12 cellular contexts compared by ENCODE assay signal in the genomic region with DNA sequence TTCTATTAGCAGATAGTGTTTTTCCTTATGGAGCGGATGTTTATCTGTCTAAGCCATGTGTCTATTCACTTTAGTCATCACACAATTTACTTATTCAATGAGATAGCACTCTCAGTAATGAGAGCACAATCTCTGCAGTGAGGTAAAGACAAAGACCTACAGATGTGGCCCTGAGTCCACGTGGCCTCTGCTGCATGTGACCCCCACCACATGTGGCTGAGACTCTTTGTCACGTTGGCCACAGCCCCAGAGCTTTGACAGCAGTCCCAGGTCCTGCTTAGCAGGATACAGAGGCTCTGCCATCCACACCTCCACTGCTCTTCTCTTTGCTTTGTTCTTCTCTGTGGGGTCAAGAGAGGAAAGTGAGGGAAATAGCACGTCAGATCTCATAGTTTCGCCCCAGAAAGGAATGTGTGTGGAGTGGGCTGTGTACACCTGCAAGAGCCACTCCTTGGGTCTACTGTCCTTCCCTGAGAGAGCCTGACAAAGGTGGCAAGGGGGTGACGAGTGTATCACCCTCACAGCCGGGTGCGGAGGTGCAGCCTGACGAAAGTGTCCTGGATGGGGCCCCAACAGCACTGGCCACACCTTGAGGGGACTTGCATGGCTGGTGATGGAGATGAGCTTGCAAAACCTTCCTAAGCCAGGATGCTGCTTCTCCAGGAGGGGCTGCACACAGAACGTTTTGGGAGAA. TPM values are rescaled to one million over a fixed set of nuclear protein-coding genes. Genes with fewer than 3 reads are reported as not detected.
"Had no signal": no experiment of that assay in that cellular context is flagged by ENCODE, and none has a peak within 500 bp of the region (broad histone marks: within the 10 kb centered on the region; RNA-seq: fewer than 3 reads in every experiment).

No MANE protein-coding gene starts in this region.

- ATAC-seq: stimulated activated naive CD8-positive, alpha-beta T cell treated with anti-CD3 and anti-CD28 coated beads, Interleukin-15, amount 100 ng/mL, for 72 hours; T-helper 17 cell had no signal

- H3K4me3 Mint-ChIP-seq: activated B cell treated with CpG ODN at 0.5 μM for 24 hours; activated CD4-positive, alpha-beta T cell treated with anti-CD3 and anti-CD28 coated beads, Interleukin-2, amount 10 ng/mL, durations not matched to agents 24 days and 14 days; stimulated activated naive CD8-positive, alpha-beta T cell treated with anti-CD3 and anti-CD28 coated beads, Interleukin-15, amount 100 ng/mL, for 72 hours had no signal

- H3K27ac Mint-ChIP-seq: activated B cell treated with CpG ODN at 0.5 μM for 24 hours; activated CD4-positive, alpha-beta T cell treated with anti-CD3 and anti-CD28 coated beads, Interleukin-2, amount 10 ng/mL, durations not matched to agents 24 days and 14 days; stimulated activated naive CD8-positive, alpha-beta T cell treated with anti-CD3 and anti-CD28 coated beads, Interleukin-15, amount 100 ng/mL, for 72 hours had no signal

- DNase-seq: activated B cell treated with CpG ODN at 0.5 μM for 24 hours; activated CD4-positive, alpha-beta T cell treated with anti-CD3 and anti-CD28 coated beads, Interleukin-2, amount 10 ng/mL, durations not matched to agents 24 days and 14 days; effector CD4-positive, alpha-beta T cell; heart right ventricle; left ventricle myocardium superior; stimulated activated CD4-positive, alpha-beta T cell treated with anti-CD3 and anti-CD28 coated beads, Interleukin-4, amount 100 ng/mL, for 4 hours; stimulated activated naive CD8-positive, alpha-beta T cell treated with anti-CD3 and anti-CD28 coated beads, Interleukin-15, amount 100 ng/mL, for 72 hours; T-helper 17 cell; uterus had no signal

- H3K27me3 Mint-ChIP-seq: activated B cell treated with CpG ODN at 0.5 μM for 24 hours; activated CD4-positive, alpha-beta T cell treated with anti-CD3 and anti-CD28 coated beads, Interleukin-2, amount 10 ng/mL, durations not matched to agents 24 days and 14 days; stimulated activated naive CD8-positive, alpha-beta T cell treated with anti-CD3 and anti-CD28 coated beads, Interleukin-15, amount 100 ng/mL, for 72 hours; T-helper 17 cell had no signal

RNA-seq across cellular contexts. Expression of a gene that starts 40.7 kb away (rescaled TPM):
- total RNA-seq: astrocyte, pulmonary artery endothelial cell had no signal
- polyA plus RNA-seq: keratinocyte had no signal
